In the genomic region with DNA sequence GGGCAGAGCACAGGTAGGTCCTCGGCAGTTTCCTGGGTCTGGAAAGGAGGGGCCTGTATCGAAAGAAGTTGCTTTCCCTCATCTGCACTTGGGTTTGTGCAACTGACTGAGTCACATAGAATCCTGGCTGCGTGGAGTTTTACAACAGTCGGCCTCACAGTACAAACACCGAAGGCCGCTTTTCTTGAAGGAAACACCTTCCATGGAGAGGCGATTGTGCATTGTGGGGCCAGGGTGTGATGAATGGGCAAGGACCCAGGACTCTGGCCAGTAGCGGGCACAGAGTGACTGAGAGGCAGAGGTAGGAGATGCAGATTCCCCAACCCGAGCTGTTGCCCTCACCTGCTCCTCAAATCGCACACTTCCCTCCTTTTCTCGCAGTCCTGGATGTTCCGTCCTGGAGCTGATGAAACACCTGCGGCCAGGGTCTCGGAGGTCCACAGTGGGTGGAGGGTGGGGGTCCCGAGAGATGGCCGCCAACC, we compare ENCODE assay signal across 11 cellular contexts. TPM values are rescaled to one million over a fixed set of nuclear protein-coding genes. Genes with fewer than 3 reads are reported as not detected.
DNase-seq lines count a peak whose midpoint lies in the region; ATAC-seq, FAIRE-seq and TF ChIP-seq lines count a peak whose summit lies in the region.
"Had no signal": no experiment of that assay in that cellular context is flagged by ENCODE, and none has a peak within 500 bp of the region (broad histone marks: within the 10 kb centered on the region; RNA-seq: fewer than 3 reads in every experiment).

No MANE protein-coding gene starts in this region.

- WGBS in GM23248 (ENCODE audit: low coverage in 1 of 2, low lambda C conversion rate in 2 of 2, missing lambda C conversion rate in 2 of 2), 2 experiments, result 53% methylated on average over 16 of the region's 16 CpGs
- WGBS in H1 (ENCODE audit: extremely low coverage in 1 of 2, insufficient coverage in 1 of 2, insufficient read length in 1 of 2, insufficient replicate concordance in 2 of 2, low coverage in 1 of 2, low lambda C conversion rate in 2 of 2, missing lambda C conversion rate in 1 of 2), 2 experiments, result 98% methylated on average over 16 of the region's 16 CpGs; no CpG with 5 or more reads in 1 of the 2 experiments
- WGBS in smooth muscle cell (ENCODE audit: low lambda C conversion rate), result 88% methylated on average over 16 of the region's 16 CpGs

- H3K4me2 ChIP-seq in GM23248 (ENCODE audit: unreplicated experiment) (no peak overlapping the region), H1 (ENCODE audit: insufficient read depth in 1 of 2, low read depth in 2 of 2, low read length in 2 of 2) (no peak overlapping the region), smooth muscle cell (no peak overlapping the region)
- H3K4me2 ChIP-seq: PC-9 had no signal

- TF ChIP-seq EP300 in H1 (IDR thresholded peaks at IDR 0.05; ENCODE audit: borderline replicate concordance in 1 of 2, low read depth in 2 of 2, low read length in 2 of 2), result no peak

- in situ Hi-C loops in GM23248 (cut with MboI) (no loop called here), G401 (cut with HindIII; ENCODE audit: low sequenced_read_pairs) (no loop called here)

- H4K8ac ChIP-seq in H1 (ENCODE audit: extremely low read depth, insufficient read depth, low read length), result no peak overlapping the region

- H3K27ac ChIP-seq in GM23248 (no peak overlapping the region), H1 (ENCODE audit: low read depth, low read length) (no peak overlapping the region), smooth muscle cell (ENCODE audit: low read depth) (peak overlapping the region; percentile 46), left lung (no peak overlapping the region)
- H3K27ac ChIP-seq: PC-9 had no signal

- no peaks in the 10 kb centered on the region for H4K20me1 ChIP-seq in GM23248 (ENCODE audit: insufficient read depth)
- H4K20me1 ChIP-seq in H1 (replicated peaks in 1 of 2; ENCODE audit: control insufficient read depth in 1 of 2, insufficient read depth in 2 of 2, low read length in 2 of 2), result peaks cover 29 to 65% of the 10 kb centered on the region in 2 experiments
- H4K20me1 ChIP-seq in smooth muscle cell (ENCODE audit: low read depth), result peaks cover 100% of the 10 kb centered on the region

- CTCF ChIA-PET in WTC11 (lab: Charles Lee), result interaction anchor here (0.7 to 1.2 kb wide), 3 partner anchors 174 to 398 kb away, joined by 3 read pairs; no protein-coding TSS in a partner anchor
- CTCF ChIA-PET in H1 (lab: Charles Lee; ENCODE audit: partially characterized antibody), result interaction anchor here (0.6 to 6.3 kb wide), 11 partner anchors 8 to 473 kb away, joined by 3 to 35 read pairs (median 3); no protein-coding TSS in a partner anchor

- no peaks in the 10 kb centered on the region for H3K27me3 Mint-ChIP-seq in WTC11 (ENCODE audit: low read depth)

- H2AFZ ChIP-seq in GM23248, result no peak overlapping the region
- H2AFZ ChIP-seq in H1 (ENCODE audit: low read length), result no peak overlapping the region
- no peak overlapping the region for H2AFZ ChIP-seq in smooth muscle cell (ENCODE audit: low read depth)
- H2AFZ ChIP-seq: PC-9 had no signal

- POLR2A ChIA-PET in WTC11 (lab: Charles Lee) (interaction anchor here (1.2 kb wide), 1 partner anchor 147 kb away, joined by 3 read pairs; no protein-coding TSS in a partner anchor), H1 (lab: Charles Lee; ENCODE audit: partially characterized antibody) (interaction anchor here (0.6 to 29.3 kb wide), 7 partner anchors 9 to 399 kb away, joined by 3 to 531 read pairs (median 3); partner anchors contain the start of gene CCND2)

- no peak for TF ChIP-seq RAD21 in H1 (IDR thresholded peaks at IDR 0.05 in 1 of 2, conservative IDR thresholded peaks at IDR 0.05 in 1 of 2; ENCODE audit: low read depth in 2 of 2, low read length in 2 of 2)

- no peaks in the 10 kb centered on the region for H3K9me2 ChIP-seq in GM23248 (ENCODE audit: insufficient read depth)

- FAIRE-seq in H1 (lab: Jason Lieb, UNC), result no peak

- H3K27ac Mint-ChIP-seq in WTC11, result peak overlapping the region; percentile 48

- H2AK5ac ChIP-seq in H1 (ENCODE audit: low read depth, low read length), result no peak overlapping the region

- no peaks in the 10 kb centered on the region for H3K9me3 Mint-ChIP-seq in WTC11

- H3K18ac ChIP-seq in H1 (ENCODE audit: extremely low read depth, low read length), result no peak overlapping the region

- no peak overlapping the region for H2BK120ac ChIP-seq in H1 (replicated peaks; ENCODE audit: low read depth, low read length)

- H3K27me3 ChIP-seq in GM23248 (replicated peaks; ENCODE audit: insufficient read depth) (peaks cover 30% of the 10 kb centered on the region), H1 (replicated peaks in 1 of 4; ENCODE audit: control insufficient read depth in 3 of 4, extremely low read depth in 1 of 4, insufficient read depth in 3 of 4, low read length in 3 of 4) (no peaks in the 10 kb centered on the region), smooth muscle cell (ENCODE audit: low read depth) (no peaks in the 10 kb centered on the region), left lung (peaks cover 0 to 2% of the 10 kb centered on the region in 2 donors), MG63 (peaks cover 6% of the 10 kb centered on the region)

- no peaks in the 10 kb centered on the region for H3K23me2 ChIP-seq in H1 (ENCODE audit: low read depth, low read length)

- TF ChIP-seq POLR2A in H1 (IDR thresholded peaks at IDR 0.05; ENCODE audit: control extremely low read depth in 1 of 2, low read depth in 2 of 2, low read length in 2 of 2), result no peak

- H3K9ac ChIP-seq in GM23248 (no peak overlapping the region), H1 (replicated peaks in 1 of 4; ENCODE audit: extremely low read depth in 1 of 4, low read depth in 3 of 4, low read length in 3 of 4) (no peak overlapping the region), smooth muscle cell (ENCODE audit: low read depth) (no peak overlapping the region)

- ATAC-seq in WTC11, result no peak
- no peak for ATAC-seq in left lung

- no peak overlapping the region for H3K56ac ChIP-seq in H1 (replicated peaks; ENCODE audit: insufficient read length, low read depth, low read length)

- no peak overlapping the region for H2BK15ac ChIP-seq in H1 (ENCODE audit: low read length)

- H3K79me2 ChIP-seq in GM23248 (ENCODE audit: insufficient read depth) (no peaks in the 10 kb centered on the region), H1 (ENCODE audit: control insufficient read depth in 1 of 2, insufficient read depth in 2 of 2, low read length in 2 of 2) (peaks cover 0 to 94% of the 10 kb centered on the region in 2 experiments; a peak in 3 of 4 replicates), smooth muscle cell (ENCODE audit: low read depth) (peaks cover 94% of the 10 kb centered on the region)

- no peak overlapping the region for H2BK20ac ChIP-seq in H1 (ENCODE audit: low read length)

- no peak overlapping the region for H3K23ac ChIP-seq in H1 (ENCODE audit: insufficient read length)

- no peak overlapping the region for H4K91ac ChIP-seq in H1 (replicated peaks; ENCODE audit: insufficient read length, low read length)

- H3K36me3 ChIP-seq in GM23248 (ENCODE audit: low read depth), result no peaks in the 10 kb centered on the region
- peaks cover 59 to 97% (median 86%) of the 10 kb centered on the region in 4 experiments for H3K36me3 ChIP-seq in H1 (ENCODE audit: control insufficient read depth in 2 of 4, insufficient read depth in 4 of 4, low read length in 3 of 4)
- peaks cover 23% of the 10 kb centered on the region for H3K36me3 ChIP-seq in smooth muscle cell (ENCODE audit: low read depth)
- peaks cover 0 to 69% of the 10 kb centered on the region in 2 donors for H3K36me3 ChIP-seq in left lung
- no peaks in the 10 kb centered on the region for H3K36me3 ChIP-seq in MG63
- H3K36me3 ChIP-seq: prostate gland had no signal

- no peak overlapping the region for H3K14ac ChIP-seq in H1 (ENCODE audit: insufficient read length)

- no peak overlapping the region for H3K4ac ChIP-seq in H1 (replicated peaks; ENCODE audit: insufficient read length, low read depth, low read length)

- peak overlapping the region; percentile 3; the same call in 1 of the 2 replicates for H2BK5ac ChIP-seq in H1 (ENCODE audit: low read depth, low read length)

- H3K4me3 ChIP-seq in GM23248 (no peak overlapping the region), H1 (ENCODE audit: extremely low read depth in 1 of 4, insufficient read depth in 2 of 4, low read depth in 3 of 4, low read length in 4 of 4) (no peak overlapping the region), smooth muscle cell (no peak overlapping the region), left lung (no peak overlapping the region), MG63 (no peak overlapping the region)
- H3K4me3 ChIP-seq: PC-9, prostate gland had no signal

- peaks cover 97% of the 10 kb centered on the region for H3K36me3 Mint-ChIP-seq in WTC11

- intact Hi-C loops in left lung (cut with DNase I), result loop anchor here in 1 of 2 donors (10.0 kb wide), 1 partner anchor 396 kb away; no protein-coding TSS in a partner anchor

- peaks cover 73% of the 10 kb centered on the region for H3K4me1 Mint-ChIP-seq in WTC11

- H3K79me1 ChIP-seq in H1 (ENCODE audit: low read depth, low read length), result peaks cover 20% of the 10 kb centered on the region

- H3K4me1 ChIP-seq in GM23248 (ENCODE audit: insufficient read depth) (no peaks in the 10 kb centered on the region), H1 (replicated peaks in 1 of 4; ENCODE audit: control insufficient read depth in 3 of 4, insufficient read depth in 4 of 4, low read length in 3 of 4) (peaks cover 0 to 14% (median 8%) of the 10 kb centered on the region in 4 experiments), smooth muscle cell (ENCODE audit: low read depth) (peaks cover 7% of the 10 kb centered on the region), left lung (peaks cover 23 to 52% of the 10 kb centered on the region in 2 donors)
- H3K4me1 ChIP-seq: prostate gland had no signal

- DNase-seq in GM23248, result peak; percentile 31
- no peak for DNase-seq in WTC11 (ENCODE audit: low spot score)
- DNase-seq in H1 (ENCODE audit: low read depth in 1 of 2, low spot score in 2 of 2), result peak in 1 of 2 experiments; percentile 37
- DNase-seq in smooth muscle cell (lab: John Stamatoyannopoulos, UW; ENCODE audit: unreplicated experiment), result no peak
- no peak for DNase-seq in G401 (ENCODE audit: low spot score)
- DNase-seq in left lung, result no peak
- DNase-seq in MG63, result no peak
- DNase-seq: PC-9; stimulated activated CD4-positive, alpha-beta T cell treated with anti-CD3 and anti-CD28 coated beads, Interleukin-4, amount 100 ng/mL, for 1 hour had no signal

- no peak for TF ChIP-seq CTCF in WTC11 (IDR thresholded peaks at IDR 0.05)
- no peak for TF ChIP-seq CTCF in H1 (IDR thresholded peaks at IDR 0.05; ENCODE audit: control extremely low read depth in 1 of 3, insufficient read depth in 1 of 3, low read depth in 1 of 3, low read length in 3 of 3)
- TF ChIP-seq CTCF in smooth muscle cell (IDR thresholded peaks at IDR 0.05; ENCODE audit: borderline replicate concordance, insufficient read depth, poor library complexity, severe bottlenecking), result no peak
- TF ChIP-seq CTCF in left lung (IDR thresholded peaks at IDR 0.05), result no peak

- H3K9me3 ChIP-seq in GM23248 (ENCODE audit: low read depth), result no peaks in the 10 kb centered on the region
- H3K9me3 ChIP-seq in H1 (ENCODE audit: insufficient read depth in 2 of 2, low read depth in 1 of 2, low read length in 1 of 2), result no peaks in the 10 kb centered on the region
- H3K9me3 ChIP-seq in smooth muscle cell (replicated peaks; ENCODE audit: low read depth), result no peaks in the 10 kb centered on the region
- H3K9me3 ChIP-seq in left lung, result no peaks in the 10 kb centered on the region
- H3K9me3 ChIP-seq in MG63, result no peaks in the 10 kb centered on the region
- H3K9me3 ChIP-seq: Caco-2, prostate gland had no signal

- H2BK12ac ChIP-seq in H1 (ENCODE audit: low read depth, low read length), result no peak overlapping the region

- H3K4me3 Mint-ChIP-seq in WTC11, result no peak overlapping the region

- no peak overlapping the region for H4K5ac ChIP-seq in H1 (ENCODE audit: insufficient read length, low read depth, low read length)

- H3F3A ChIP-seq in GM23248 (ENCODE audit: insufficient read depth) (no peaks in the 10 kb centered on the region), smooth muscle cell (ENCODE audit: low read depth) (peaks cover 34% of the 10 kb centered on the region)

RNA-seq across cellular contexts. Expression of gene CCND2, which starts 7.7 kb away (rescaled TPM):
- total RNA-seq in GM23248 (2014; rRNA removed; shearing (Covaris generic)), result 4.2 and 4.9 TPM in 2 replicates
- polyA plus RNA-seq in GM23248 (2016; fragmentation: Nextera tagmentation; extraction: Ambion mirVana) (2.9 TPM in 2 replicates), H1 (2011; rRNA removed) (35.7 and 41.7 TPM in 2 replicates), smooth muscle cell (280 and 356 TPM in 2 replicates)
- total RNA-seq in WTC11 (2021) (194 to 266 TPM (median 261 TPM) in 3 replicates), smooth muscle cell (462 and 556 TPM in 2 replicates), left lung (100 to 1,000 TPM; 101 to 203 TPM)
- 217 and 223 TPM in 2 replicates for total RNA-seq in H1 (2021; fragmentation: NEBNext Ultra II Directional; extraction: Animal tissue kit (Norgen Biotek cat#: 25700))
- 47.1 TPM for polyA plus RNA-seq in H1 (2011; cell fraction: cytosol; rRNA removed)
- polyA plus RNA-seq in H1 (2011; cell fraction: nucleus; rRNA removed), result 39.0 TPM
- 42.0 to 64.8 TPM (median 44.2 TPM) in 4 replicates for polyA plus RNA-seq in H1 (2012, experiment 1 of 2)
- 17.1 TPM for polyA plus RNA-seq in H1 (2012, experiment 2 of 2)
- polyA plus RNA-seq in H1 (2013, experiment 1 of 2), result 75.1 TPM
- polyA plus RNA-seq in H1 (2013, experiment 2 of 2), result 72.0 TPM
- polyA minus RNA-seq in H1 (2011; rRNA and poly(A)+ RNA removed), result 229 and 269 TPM in 2 replicates
- polyA minus RNA-seq in H1 (2011; cell fraction: cytosol; rRNA and poly(A)+ RNA removed), result 132 TPM
- 91.3 TPM for polyA minus RNA-seq in H1 (2011; cell fraction: nucleus; rRNA and poly(A)+ RNA removed)
- 88.7 and 110 TPM in 2 replicates for total RNA-seq in G401 (2014; rRNA removed; shearing (Covaris generic))
- total RNA-seq in MG63 (2014; rRNA removed; shearing (Covaris generic); ENCODE audit: low replicate concordance), result 0.07 TPM in 1 of 2 replicates, not detected in the other

RNA-seq across cellular contexts. Expression of gene TIGAR, which starts 39.8 kb away (rescaled TPM):
- 6.7 and 9.3 TPM in 2 replicates for total RNA-seq in GM23248 (2014; rRNA removed; shearing (Covaris generic))
- 23.6 and 24.6 TPM in 2 replicates for polyA plus RNA-seq in GM23248 (2016; fragmentation: Nextera tagmentation; extraction: Ambion mirVana)
- total RNA-seq in WTC11 (2021), result 14.4 to 26.7 TPM (median 18.0 TPM) in 3 replicates
- total RNA-seq in H1 (2021; fragmentation: NEBNext Ultra II Directional; extraction: Animal tissue kit (Norgen Biotek cat#: 25700)), result 26.4 and 27.6 TPM in 2 replicates
- 1.8 and 3.8 TPM in 2 replicates for polyA plus RNA-seq in H1 (2011; rRNA removed)
- 5.3 TPM for polyA plus RNA-seq in H1 (2011; cell fraction: cytosol; rRNA removed)
- polyA plus RNA-seq in H1 (2011; cell fraction: nucleus; rRNA removed), result 2.1 TPM
- 11.4 to 17.3 TPM (median 14.4 TPM) in 4 replicates for polyA plus RNA-seq in H1 (2012, experiment 1 of 2)
- 1.1 TPM for polyA plus RNA-seq in H1 (2012, experiment 2 of 2)
- polyA plus RNA-seq in H1 (2013, experiment 1 of 2), result 8.7 TPM
- 9.3 TPM for polyA plus RNA-seq in H1 (2013, experiment 2 of 2)
- polyA minus RNA-seq in H1 (2011; rRNA and poly(A)+ RNA removed), result 2.4 TPM in 2 replicates
- 2.1 TPM for polyA minus RNA-seq in H1 (2011; cell fraction: cytosol; rRNA and poly(A)+ RNA removed)
- polyA minus RNA-seq in H1 (2011; cell fraction: nucleus; rRNA and poly(A)+ RNA removed), result 4.9 TPM
- total RNA-seq in smooth muscle cell, result 21.0 and 21.6 TPM in 2 replicates
- 26.1 and 36.0 TPM in 2 replicates for polyA plus RNA-seq in smooth muscle cell
- 19.7 and 25.5 TPM in 2 replicates for total RNA-seq in G401 (2014; rRNA removed; shearing (Covaris generic))
- 10 to 100 TPM; 19.8 to 21.4 TPM for total RNA-seq in left lung
- total RNA-seq in MG63 (2014; rRNA removed; shearing (Covaris generic); ENCODE audit: low replicate concordance), result 9.9 and 86.7 TPM in 2 replicates

Comparison
In these comparisons a context has a peak if more than half of its experiments do, and no peak if none do; other contexts are left out.
1. RNA of gene CCND2, which starts 7.7 kb away (total RNA-seq): 462 to 556 TPM in smooth muscle cell, 217 to 223 TPM in H1, 101 to 203 TPM in left lung, 194 to 266 TPM in WTC11 and 88.7 to 110 TPM in G401; 4.2 to 4.9 TPM in GM23248 and 0.07 TPM in MG63; every median in the first group is over 10 times any median in the second.